Comparison of ENCODE assay signal across 18 cellular contexts in the genomic region with DNA sequence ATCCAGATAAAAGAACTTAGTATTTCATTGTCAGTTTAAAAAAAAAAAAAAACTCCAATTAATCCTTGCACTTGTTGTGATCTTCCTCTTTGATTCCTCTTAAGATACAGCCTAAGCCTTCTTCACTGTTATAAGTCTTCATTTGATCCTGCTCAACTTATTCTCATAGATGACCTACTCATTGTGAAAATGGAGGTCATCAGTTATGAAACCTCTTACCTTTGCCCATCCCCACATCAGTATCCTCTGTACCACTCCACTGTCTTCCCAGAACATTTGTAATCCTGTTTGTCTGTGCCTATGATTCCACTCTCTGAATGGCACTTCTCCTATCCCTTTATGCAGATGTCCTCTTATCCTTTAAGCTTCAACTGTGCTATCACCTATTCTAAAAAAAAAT. TPM values are rescaled to one million over a fixed set of nuclear protein-coding genes. Genes with fewer than 3 reads are reported as not detected.
A peak's percentile ranks its signal among the peaks of the same experiment; 100 is the strongest.
DNase-seq lines count a peak whose midpoint lies in the region; ATAC-seq, FAIRE-seq and TF ChIP-seq lines count a peak whose summit lies in the region.
"Had no signal": no experiment of that assay in that cellular context is flagged by ENCODE, and none has a peak within 500 bp of the region (broad histone marks: within the 10 kb centered on the region; RNA-seq: fewer than 3 reads in every experiment).

No MANE protein-coding gene starts in this region.

- H3K27me3 ChIP-seq in K562 (ENCODE audit: control insufficient read depth in 2 of 2, insufficient read depth in 2 of 2, low read length in 2 of 2) (no peaks in the 10 kb centered on the region), neural progenitor cell (no peaks in the 10 kb centered on the region), foreskin keratinocyte (no peaks in the 10 kb centered on the region)
- H3K27me3 ChIP-seq: BLaER1 treated with 17β-estradiol and CSF1 and Interleukin-3, amounts not matched to agents 10 nM and 100 nM had no signal

- intact Hi-C loops in K562 (cut with micrococcal nuclease) = loop anchor here (1.0 to 5.0 kb wide), 2 partner anchors 583 to 1444 kb away; no protein-coding TSS in a partner anchor

- no peaks in the 10 kb centered on the region; a peak in 1 of 5 replicates for H3K4me1 ChIP-seq in K562 (replicated peaks in 1 of 2; ENCODE audit: control insufficient read depth in 2 of 2, insufficient read depth in 2 of 2, low read length in 2 of 2)
- no peaks in the 10 kb centered on the region for H3K4me1 ChIP-seq in neural progenitor cell
- no peaks in the 10 kb centered on the region for H3K4me1 ChIP-seq in foreskin keratinocyte
- H3K4me1 ChIP-seq: BLaER1 treated with 17β-estradiol and CSF1 and Interleukin-3, amounts not matched to agents 10 nM and 100 nM had no signal

- H3K4me3 ChIP-seq in K562 (no peak overlapping the region), neural progenitor cell (no peak overlapping the region)
- H3K4me3 ChIP-seq: BLaER1 treated with 17β-estradiol and CSF1 and Interleukin-3, amounts not matched to agents 10 nM and 100 nM; GM23338 had no signal

- no peaks in the 10 kb centered on the region for H3K9me3 Mint-ChIP-seq in neural progenitor cell
- H3K9me3 Mint-ChIP-seq: CD4-positive, CD25-positive, alpha-beta regulatory T cell; GM23338; IgD-negative memory B cell had no signal

- no peak for TF ChIP-seq EP300 in K562 (IDR thresholded peaks at IDR 0.05; ENCODE audit: low read length)

- no peaks in the 10 kb centered on the region for H3K27me3 Mint-ChIP-seq in neural progenitor cell (ENCODE audit: insufficient read depth, low read depth)
- H3K27me3 Mint-ChIP-seq: CD4-positive, CD25-positive, alpha-beta regulatory T cell; IgD-negative memory B cell had no signal

- H3F3A ChIP-seq in neural progenitor cell (ENCODE audit: low read depth) = peaks cover 3% of the 10 kb centered on the region

- BruUV-seq in K562 (replicated peaks; lab: Mats Ljungman, UMichigan) = no TSS peak

- TF ChIP-seq RAD21 in K562 (CRISPR knock-in tag; conservative IDR thresholded peaks at IDR 0.05 in 1 of 2, IDR thresholded peaks at IDR 0.05 in 1 of 2) = no peak

- no peak for TF ChIP-seq CTCF in D721Med (IDR thresholded peaks at IDR 0.05; ENCODE audit: insufficient read depth, missing control alignments)
- no peak for TF ChIP-seq CTCF in K562 (IDR thresholded peaks at IDR 0.05 in 2 of 3, conservative IDR thresholded peaks at IDR 0.05 in 1 of 3; ENCODE audit: insufficient read depth in 2 of 3, low read depth in 1 of 3, low read length in 3 of 3)
- TF ChIP-seq CTCF in neural progenitor cell (IDR thresholded peaks at IDR 0.05) = no peak
- TF ChIP-seq CTCF in foreskin keratinocyte (conservative IDR thresholded peaks at IDR 0.05) = no peak

- peaks cover 9% of the 10 kb centered on the region for H3K36me3 Mint-ChIP-seq in neural progenitor cell

- ATAC-seq in K562 (peak; percentile 14; the same call in 2 of the 3 replicates), foreskin keratinocyte (no peak)
- ATAC-seq: GM23338 had no signal

- no peak for DNase-seq in D721Med (ENCODE audit: insufficient read length, low spot score)
- DNase-seq in NCI-H82 treated with DMSO at 0.1 percent for 48 hours (lab: John Stamatoyannopoulos, UW; ENCODE audit: unreplicated experiment) = peak; percentile 95
- DNase-seq in K562 (ENCODE audit: extremely low read depth in 1 of 4, low spot score in 3 of 4) = no peak
- no peak for DNase-seq in neural progenitor cell (ENCODE audit: low spot score)
- no peak for DNase-seq in NCI-H2196 (lab: John Stamatoyannopoulos, UW; ENCODE audit: unreplicated experiment)
- DNase-seq in foreskin keratinocyte = no peak
- no peak for DNase-seq in NCI-H2107 treated with DMSO at 0.1 percent for 48 hours (lab: John Stamatoyannopoulos, UW; ENCODE audit: unreplicated experiment)
- no peak for DNase-seq in NCI-H1417 (lab: John Stamatoyannopoulos, UW)
- DNase-seq: ACHN; CD4-positive, CD25-positive, alpha-beta regulatory T cell; DMS53; GF-D8; H7 had no signal

- H3K9me1 ChIP-seq in K562 (ENCODE audit: control insufficient read depth, insufficient read depth, low read length) = no peaks in the 10 kb centered on the region

- FAIRE-seq in D721Med (lab: Jason Lieb, UNC) (peak; percentile 94), K562 (lab: Jason Lieb, UNC) (no peak)

- H3K4me1 Mint-ChIP-seq in neural progenitor cell = no peaks in the 10 kb centered on the region
- H3K4me1 Mint-ChIP-seq: GM23338 had no signal

- H3K36me3 ChIP-seq in K562 (ENCODE audit: control insufficient read depth, insufficient read depth, low read length) = peaks cover 81% of the 10 kb centered on the region; the same call in 2 of the 3 replicates
- H3K36me3 ChIP-seq in neural progenitor cell = peaks cover 23% of the 10 kb centered on the region

- H3K79me2 ChIP-seq in K562 (ENCODE audit: control insufficient read depth, insufficient read depth, low read length) (0 out of 3 replicates have a peak, but pooled peaks cover 3% of the 10 kb centered on the region), neural progenitor cell (ENCODE audit: low read depth) (no peaks in the 10 kb centered on the region)

- POLR2A ChIA-PET in K562 (lab: Yijun Ruan, JAX) = interaction anchor here (0.8 to 1.5 kb wide), 3 partner anchors 8 to 29 kb away, joined by 3 to 6 read pairs (median 4); a partner anchor contains a TSS

- no peaks in the 10 kb centered on the region for H3K9me3 ChIP-seq in K562 (replicated peaks; ENCODE audit: control insufficient read depth, insufficient read depth, low read depth, low read length)
- H3K9me3 ChIP-seq in neural progenitor cell (ENCODE audit: low read depth) = no peaks in the 10 kb centered on the region
- H3K9me3 ChIP-seq: BLaER1 treated with 17β-estradiol and CSF1 and Interleukin-3, amounts not matched to agents 10 nM and 100 nM had no signal

- H3K9ac ChIP-seq in K562 (ENCODE audit: insufficient read depth in 1 of 2, low read depth in 2 of 2, low read length in 2 of 2) (no peak overlapping the region), neural progenitor cell (no peak overlapping the region)
- H3K9ac ChIP-seq: BLaER1 treated with 17β-estradiol and CSF1 and Interleukin-3, amounts not matched to agents 10 nM and 100 nM had no signal

- H3K4me2 ChIP-seq in K562 (ENCODE audit: insufficient read depth, low read length) (no peak overlapping the region), neural progenitor cell (no peak overlapping the region)
- H3K4me2 ChIP-seq: BLaER1 treated with 17β-estradiol and CSF1 and Interleukin-3, amounts not matched to agents 10 nM and 100 nM; GM23338 had no signal

- H3K27ac Mint-ChIP-seq in neural progenitor cell = no peak overlapping the region
- H3K27ac Mint-ChIP-seq: GM23338, IgD-negative memory B cell had no signal

- in situ Hi-C loops in K562 (cut with MboI) = no loop called here

- H4K20me1 ChIP-seq in K562 (replicated peaks; ENCODE audit: control insufficient read depth, insufficient read depth, low read length) (no peaks in the 10 kb centered on the region), neural progenitor cell (ENCODE audit: low read depth) (peaks cover 7% of the 10 kb centered on the region)

- no peak overlapping the region for H3K4me3 Mint-ChIP-seq in neural progenitor cell
- H3K4me3 Mint-ChIP-seq: CD4-positive, CD25-positive, alpha-beta regulatory T cell; GM23338; IgD-negative memory B cell had no signal

- H3K27ac ChIP-seq in K562 (ENCODE audit: extremely low read depth, low read depth, low read length) (no peak overlapping the region), neural progenitor cell (peak overlapping the region; percentile 17), foreskin keratinocyte (no peak overlapping the region)
- H3K27ac ChIP-seq: BLaER1 treated with 17β-estradiol and CSF1 and Interleukin-3, amounts not matched to agents 10 nM and 100 nM had no signal

- H2AFZ ChIP-seq in K562 (ENCODE audit: low read depth, low read length) = no peak overlapping the region
- no peak overlapping the region for H2AFZ ChIP-seq in neural progenitor cell (replicated peaks)
- H2AFZ ChIP-seq: GM23338 had no signal

- TF ChIP-seq POLR2A in K562 (conservative IDR thresholded peaks at IDR 0.05) = no peak

- CTCF ChIA-PET in K562 (lab: Yijun Ruan, JAX; ENCODE audit: low intra/inter-chr PET ratio) = no interaction called here

RNA-seq across cellular contexts. Expression of a gene that starts 28.0 kb away (rescaled TPM):
- 25.2 and 70.5 TPM in 2 replicates for total RNA-seq in K562 (2011; cell fraction: chromatin; rRNA removed; ENCODE audit: low replicate concordance)
- total RNA-seq in K562 (2011; cell fraction: nucleolus; rRNA removed) = 17.7 and 24.3 TPM in 2 replicates
- 30.2 and 34.4 TPM in 2 replicates for total RNA-seq in K562 (2011; cell fraction: nucleoplasm; rRNA removed)
- total RNA-seq in K562 (2014; rRNA removed) = 21.3 and 23.1 TPM in 2 replicates
- total RNA-seq in K562 (2014; rRNA removed; fragmentation: Illumina TruSeq; extraction: Trizol) = 49.8 and 53.0 TPM in 2 replicates
- total RNA-seq in K562 (2015; rRNA removed; fragmentation: Illumina TruSeq; extraction: Trizol) = 40.6 and 44.1 TPM in 2 replicates
- 26.2 and 29.4 TPM in 2 replicates for total RNA-seq in K562 (2021)
- polyA plus RNA-seq in K562 (2011; rRNA removed) = 43.1 and 52.0 TPM in 2 replicates
- 7.7 and 12.1 TPM in 2 replicates for polyA plus RNA-seq in K562 (2011; cell fraction: cytosol; rRNA removed)
- 15.8 and 31.1 TPM in 2 replicates for polyA plus RNA-seq in K562 (2011; cell fraction: nucleus; rRNA removed)
- polyA plus RNA-seq in K562 (2012) = 16.3 and 19.4 TPM in 2 replicates
- 30.1 and 37.2 TPM in 2 replicates for polyA plus RNA-seq in K562 (2014; fragmentation: Illumina TruSeq; extraction: Trizol)
- 10 to 100 TPM; 52.6 to 63.9 TPM for polyA plus RNA-seq in K562 (2014; fragmentation: Nextera tagmentation; extraction: Ambion mirVana)
- 33.1 and 35.7 TPM in 2 replicates for polyA plus RNA-seq in K562 (2014; rRNA removed)
- polyA minus RNA-seq in K562 (2011; rRNA and poly(A)+ RNA removed) = 40.2 and 48.2 TPM in 2 replicates
- polyA minus RNA-seq in K562 (2011; cell fraction: cytosol; rRNA and poly(A)+ RNA removed) = 12.8 and 13.6 TPM in 2 replicates
- polyA minus RNA-seq in K562 (2011; cell fraction: nucleus; rRNA and poly(A)+ RNA removed) = 21.8 and 45.1 TPM in 2 replicates
- total RNA-seq in neural progenitor cell (ENCODE audit: low replicate concordance) = 24.9 and 37.2 TPM in 2 replicates
- 12.9 and 13.8 TPM in 2 replicates for total RNA-seq in foreskin keratinocyte
- polyA plus RNA-seq in foreskin keratinocyte = 7.5 and 7.6 TPM in 2 replicates

RNA-seq across cellular contexts. Expression of a gene that starts 28.6 kb away (rescaled TPM):
- 75.6 and 404 TPM in 2 replicates for total RNA-seq in K562 (2011; cell fraction: chromatin; rRNA removed; ENCODE audit: low replicate concordance)
- total RNA-seq in K562 (2011; cell fraction: nucleolus; rRNA removed) = 42.2 and 55.9 TPM in 2 replicates
- 80.7 and 121 TPM in 2 replicates for total RNA-seq in K562 (2011; cell fraction: nucleoplasm; rRNA removed)
- total RNA-seq in K562 (2014; rRNA removed) = 95.8 and 103 TPM in 2 replicates
- total RNA-seq in K562 (2014; rRNA removed; fragmentation: Illumina TruSeq; extraction: Trizol) = 166 and 189 TPM in 2 replicates
- total RNA-seq in K562 (2015; rRNA removed; fragmentation: Illumina TruSeq; extraction: Trizol) = 149 and 157 TPM in 2 replicates
- 157 and 167 TPM in 2 replicates for total RNA-seq in K562 (2021)
- 152 and 164 TPM in 2 replicates for polyA plus RNA-seq in K562 (2011; rRNA removed)
- polyA plus RNA-seq in K562 (2011; cell fraction: cytosol; rRNA removed) = 95.4 and 98.0 TPM in 2 replicates
- polyA plus RNA-seq in K562 (2011; cell fraction: nucleus; rRNA removed) = 264 and 285 TPM in 2 replicates
- 54.3 and 67.7 TPM in 2 replicates for polyA plus RNA-seq in K562 (2012)
- polyA plus RNA-seq in K562 (2014; fragmentation: Illumina TruSeq; extraction: Trizol) = 138 and 148 TPM in 2 replicates
- polyA plus RNA-seq in K562 (2014; fragmentation: Nextera tagmentation; extraction: Ambion mirVana) = 10 to 100 TPM; 48.5 to 54.3 TPM
- polyA plus RNA-seq in K562 (2014; rRNA removed) = 75.5 and 86.7 TPM in 2 replicates
- polyA minus RNA-seq in K562 (2011; rRNA and poly(A)+ RNA removed) = 246 and 256 TPM in 2 replicates
- 122 and 156 TPM in 2 replicates for polyA minus RNA-seq in K562 (2011; cell fraction: cytosol; rRNA and poly(A)+ RNA removed)
- 113 and 192 TPM in 2 replicates for polyA minus RNA-seq in K562 (2011; cell fraction: nucleus; rRNA and poly(A)+ RNA removed)
- 84.6 and 119 TPM in 2 replicates for total RNA-seq in neural progenitor cell (ENCODE audit: low replicate concordance)
- 59.2 and 61.9 TPM in 2 replicates for total RNA-seq in foreskin keratinocyte
- polyA plus RNA-seq in foreskin keratinocyte = 30.2 and 35.8 TPM in 2 replicates

RNA-seq across cellular contexts. Expression of a gene that starts 57.3 kb away (rescaled TPM):
- total RNA-seq in K562 (2011; cell fraction: chromatin; rRNA removed; ENCODE audit: low replicate concordance) = not detected in 2 replicates
- not detected in 2 replicates for total RNA-seq in K562 (2011; cell fraction: nucleolus; rRNA removed)
- not detected in 2 replicates for total RNA-seq in K562 (2011; cell fraction: nucleoplasm; rRNA removed)
- total RNA-seq in K562 (2014; rRNA removed) = not detected in 2 replicates
- not detected in 2 replicates for total RNA-seq in K562 (2014; rRNA removed; fragmentation: Illumina TruSeq; extraction: Trizol)
- not detected in 2 replicates for total RNA-seq in K562 (2015; rRNA removed; fragmentation: Illumina TruSeq; extraction: Trizol)
- not detected in 2 replicates for total RNA-seq in K562 (2021)
- polyA plus RNA-seq in K562 (2011; rRNA removed) = not detected in 2 replicates
- not detected in 2 replicates for polyA plus RNA-seq in K562 (2011; cell fraction: cytosol; rRNA removed)
- polyA plus RNA-seq in K562 (2011; cell fraction: nucleus; rRNA removed) = not detected in 2 replicates
- not detected in 2 replicates for polyA plus RNA-seq in K562 (2012)
- not detected in 2 replicates for polyA plus RNA-seq in K562 (2014; fragmentation: Illumina TruSeq; extraction: Trizol)
- polyA plus RNA-seq in K562 (2014; fragmentation: Nextera tagmentation; extraction: Ambion mirVana) = not detected
- polyA plus RNA-seq in K562 (2014; rRNA removed) = not detected in 2 replicates
- polyA minus RNA-seq in K562 (2011; rRNA and poly(A)+ RNA removed) = not detected in 2 replicates
- polyA minus RNA-seq in K562 (2011; cell fraction: cytosol; rRNA and poly(A)+ RNA removed) = not detected in 2 replicates
- polyA minus RNA-seq in K562 (2011; cell fraction: nucleus; rRNA and poly(A)+ RNA removed) = not detected in 2 replicates
- not detected in 2 replicates for total RNA-seq in neural progenitor cell (ENCODE audit: low replicate concordance)
- total RNA-seq in foreskin keratinocyte = not detected in 2 replicates
- not detected in 2 replicates for polyA plus RNA-seq in foreskin keratinocyte
- total RNA-seq: A172; CD4-positive, CD25-positive, alpha-beta regulatory T cell; GM23338; H7; HT1080 had no signal
- polyA plus RNA-seq: CD4-positive, CD25-positive, alpha-beta regulatory T cell; GM23338; IgD-negative memory B cell had no signal
